1 cellular context compared by ENCODE assay signal in the genomic region with DNA sequence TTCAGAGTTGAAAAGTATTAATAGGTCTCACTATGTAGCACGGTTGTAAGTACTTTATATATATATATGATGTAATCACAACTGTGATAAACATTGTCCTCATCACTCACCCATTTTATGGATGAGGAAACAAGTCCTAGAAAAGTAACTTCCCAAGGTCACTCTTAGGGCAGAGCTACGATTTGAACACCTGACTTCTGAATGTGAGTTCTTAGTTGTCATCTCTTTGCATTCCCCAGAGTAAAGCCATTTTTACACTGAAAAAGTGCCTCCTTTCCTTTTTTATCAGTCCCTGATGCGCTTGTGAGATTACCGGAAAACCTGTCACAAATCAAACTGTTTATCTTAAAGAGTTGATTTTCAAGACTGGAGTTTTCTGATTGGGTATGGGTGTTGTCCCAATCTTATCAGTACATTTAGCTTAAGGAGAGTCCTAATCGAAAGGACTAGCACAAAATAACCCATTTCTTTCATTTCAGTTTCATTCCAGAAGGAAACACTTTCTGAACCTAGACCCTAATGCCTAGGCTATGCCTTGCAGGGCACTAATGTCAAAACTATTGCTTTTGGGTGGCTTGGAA.
TF ChIP-seq lines count a peak whose summit lies in the region.

No MANE protein-coding gene starts in this region.

TF ChIP-seq in K562, 482 proteins besides CTCF, POLR2A, EP300 and RAD21 (continued from another document and continues in another):
- TF ChIP-seq, protein P1, sequence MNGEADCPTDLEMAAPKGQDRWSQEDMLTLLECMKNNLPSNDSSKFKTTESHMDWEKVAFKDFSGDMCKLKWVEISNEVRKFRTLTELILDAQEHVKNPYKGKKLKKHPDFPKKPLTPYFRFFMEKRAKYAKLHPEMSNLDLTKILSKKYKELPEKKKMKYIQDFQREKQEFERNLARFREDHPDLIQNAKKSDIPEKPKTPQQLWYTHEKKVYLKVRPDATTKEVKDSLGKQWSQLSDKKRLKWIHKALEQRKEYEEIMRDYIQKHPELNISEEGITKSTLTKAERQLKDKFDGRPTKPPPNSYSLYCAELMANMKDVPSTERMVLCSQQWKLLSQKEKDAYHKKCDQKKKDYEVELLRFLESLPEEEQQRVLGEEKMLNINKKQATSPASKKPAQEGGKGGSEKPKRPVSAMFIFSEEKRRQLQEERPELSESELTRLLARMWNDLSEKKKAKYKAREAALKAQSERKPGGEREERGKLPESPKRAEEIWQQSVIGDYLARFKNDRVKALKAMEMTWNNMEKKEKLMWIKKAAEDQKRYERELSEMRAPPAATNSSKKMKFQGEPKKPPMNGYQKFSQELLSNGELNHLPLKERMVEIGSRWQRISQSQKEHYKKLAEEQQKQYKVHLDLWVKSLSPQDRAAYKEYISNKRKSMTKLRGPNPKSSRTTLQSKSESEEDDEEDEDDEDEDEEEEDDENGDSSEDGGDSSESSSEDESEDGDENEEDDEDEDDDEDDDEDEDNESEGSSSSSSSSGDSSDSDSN (IDR thresholded peaks at IDR 0.05; ENCODE audit: borderline replicate concordance in 1 of 2, low read depth in 2 of 2, low read length in 2 of 2): no peak
- TF ChIP-seq MEF2D (tag; conservative IDR thresholded peaks at IDR 0.05; ENCODE audit: low read depth) (no peak), BACH1 (tag; IDR thresholded peaks at IDR 0.05) (no peak), CBX8 (IDR thresholded peaks at IDR 0.05; ENCODE audit: borderline replicate concordance, extremely low read depth, low read depth, low read length, poor library complexity, severe bottlenecking) (no peak), ZNF408 (CRISPR knock-in tag; IDR thresholded peaks at IDR 0.05; ENCODE audit: low read depth) (no peak), POLR2AphosphoS5 (IDR thresholded peaks at IDR 0.05; ENCODE audit: control insufficient read depth, insufficient read depth, low read depth, low read length) (no peak), ZNF785 (CRISPR knock-in tag; IDR thresholded peaks at IDR 0.05) (no peak), MYBL2 (IDR thresholded peaks at IDR 0.05; ENCODE audit: low read depth) (no peak), MYBL2 (CRISPR knock-in tag; IDR thresholded peaks at IDR 0.05; ENCODE audit: borderline replicate concordance) (no peak), ZNF589 (CRISPR knock-in tag; IDR thresholded peaks at IDR 0.05; ENCODE audit: low read depth) (no peak), FIP1L1 (IDR thresholded peaks at IDR 0.05; ENCODE audit: low read depth, low read length, poor library complexity, severe bottlenecking) (no peak), SPI1 (IDR thresholded peaks at IDR 0.05; ENCODE audit: borderline replicate concordance, low read depth, low read length) (no peak), RBM25 (IDR thresholded peaks at IDR 0.05; ENCODE audit: low read depth, low read length, severe bottlenecking) (peak; percentile 58), CREBBP (IDR thresholded peaks at IDR 0.05; ENCODE audit: low read depth, low read length) (no peak), MECOM (CRISPR knock-in tag; IDR thresholded peaks at IDR 0.05) (no peak), ZNF146 (CRISPR knock-in tag; IDR thresholded peaks at IDR 0.05; ENCODE audit: unreplicated experiment) (no peak), GABPA (tag; conservative IDR thresholded peaks at IDR 0.05; ENCODE audit: low read depth) (no peak), CHD2 (IDR thresholded peaks at IDR 0.05; ENCODE audit: low read depth, low read length) (no peak), RFX1 (IDR thresholded peaks at IDR 0.05) (no peak), GATAD2B (IDR thresholded peaks at IDR 0.05; ENCODE audit: borderline replicate concordance) (no peak), HNRNPK (IDR thresholded peaks at IDR 0.05; ENCODE audit: low read depth, low read length, poor library complexity, severe bottlenecking) (no peak), ZNF133 (CRISPR knock-in tag; IDR thresholded peaks at IDR 0.05) (no peak), GABPB1 (CRISPR knock-in tag; IDR thresholded peaks at IDR 0.05) (no peak; the same call in 1 of the 2 replicates), MIER1 (IDR thresholded peaks at IDR 0.05; ENCODE audit: low read depth) (no peak)
- TF ChIP-seq, protein P2, sequence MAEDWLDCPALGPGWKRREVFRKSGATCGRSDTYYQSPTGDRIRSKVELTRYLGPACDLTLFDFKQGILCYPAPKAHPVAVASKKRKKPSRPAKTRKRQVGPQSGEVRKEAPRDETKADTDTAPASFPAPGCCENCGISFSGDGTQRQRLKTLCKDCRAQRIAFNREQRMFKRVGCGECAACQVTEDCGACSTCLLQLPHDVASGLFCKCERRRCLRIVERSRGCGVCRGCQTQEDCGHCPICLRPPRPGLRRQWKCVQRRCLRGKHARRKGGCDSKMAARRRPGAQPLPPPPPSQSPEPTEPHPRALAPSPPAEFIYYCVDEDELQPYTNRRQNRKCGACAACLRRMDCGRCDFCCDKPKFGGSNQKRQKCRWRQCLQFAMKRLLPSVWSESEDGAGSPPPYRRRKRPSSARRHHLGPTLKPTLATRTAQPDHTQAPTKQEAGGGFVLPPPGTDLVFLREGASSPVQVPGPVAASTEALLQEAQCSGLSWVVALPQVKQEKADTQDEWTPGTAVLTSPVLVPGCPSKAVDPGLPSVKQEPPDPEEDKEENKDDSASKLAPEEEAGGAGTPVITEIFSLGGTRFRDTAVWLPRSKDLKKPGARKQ (CRISPR knock-in tag; IDR thresholded peaks at IDR 0.05): no peak
- TF ChIP-seq, protein P3, sequence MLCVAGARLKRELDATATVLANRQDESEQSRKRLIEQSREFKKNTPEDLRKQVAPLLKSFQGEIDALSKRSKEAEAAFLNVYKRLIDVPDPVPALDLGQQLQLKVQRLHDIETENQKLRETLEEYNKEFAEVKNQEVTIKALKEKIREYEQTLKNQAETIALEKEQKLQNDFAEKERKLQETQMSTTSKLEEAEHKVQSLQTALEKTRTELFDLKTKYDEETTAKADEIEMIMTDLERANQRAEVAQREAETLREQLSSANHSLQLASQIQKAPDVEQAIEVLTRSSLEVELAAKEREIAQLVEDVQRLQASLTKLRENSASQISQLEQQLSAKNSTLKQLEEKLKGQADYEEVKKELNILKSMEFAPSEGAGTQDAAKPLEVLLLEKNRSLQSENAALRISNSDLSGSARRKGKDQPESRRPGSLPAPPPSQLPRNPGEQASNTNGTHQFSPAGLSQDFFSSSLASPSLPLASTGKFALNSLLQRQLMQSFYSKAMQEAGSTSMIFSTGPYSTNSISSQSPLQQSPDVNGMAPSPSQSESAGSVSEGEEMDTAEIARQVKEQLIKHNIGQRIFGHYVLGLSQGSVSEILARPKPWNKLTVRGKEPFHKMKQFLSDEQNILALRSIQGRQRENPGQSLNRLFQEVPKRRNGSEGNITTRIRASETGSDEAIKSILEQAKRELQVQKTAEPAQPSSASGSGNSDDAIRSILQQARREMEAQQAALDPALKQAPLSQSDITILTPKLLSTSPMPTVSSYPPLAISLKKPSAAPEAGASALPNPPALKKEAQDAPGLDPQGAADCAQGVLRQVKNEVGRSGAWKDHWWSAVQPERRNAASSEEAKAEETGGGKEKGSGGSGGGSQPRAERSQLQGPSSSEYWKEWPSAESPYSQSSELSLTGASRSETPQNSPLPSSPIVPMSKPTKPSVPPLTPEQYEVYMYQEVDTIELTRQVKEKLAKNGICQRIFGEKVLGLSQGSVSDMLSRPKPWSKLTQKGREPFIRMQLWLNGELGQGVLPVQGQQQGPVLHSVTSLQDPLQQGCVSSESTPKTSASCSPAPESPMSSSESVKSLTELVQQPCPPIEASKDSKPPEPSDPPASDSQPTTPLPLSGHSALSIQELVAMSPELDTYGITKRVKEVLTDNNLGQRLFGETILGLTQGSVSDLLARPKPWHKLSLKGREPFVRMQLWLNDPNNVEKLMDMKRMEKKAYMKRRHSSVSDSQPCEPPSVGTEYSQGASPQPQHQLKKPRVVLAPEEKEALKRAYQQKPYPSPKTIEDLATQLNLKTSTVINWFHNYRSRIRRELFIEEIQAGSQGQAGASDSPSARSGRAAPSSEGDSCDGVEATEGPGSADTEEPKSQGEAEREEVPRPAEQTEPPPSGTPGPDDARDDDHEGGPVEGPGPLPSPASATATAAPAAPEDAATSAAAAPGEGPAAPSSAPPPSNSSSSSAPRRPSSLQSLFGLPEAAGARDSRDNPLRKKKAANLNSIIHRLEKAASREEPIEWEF (CRISPR knock-in tag; IDR thresholded peaks at IDR 0.05): no peak
- TF ChIP-seq, protein P4, sequence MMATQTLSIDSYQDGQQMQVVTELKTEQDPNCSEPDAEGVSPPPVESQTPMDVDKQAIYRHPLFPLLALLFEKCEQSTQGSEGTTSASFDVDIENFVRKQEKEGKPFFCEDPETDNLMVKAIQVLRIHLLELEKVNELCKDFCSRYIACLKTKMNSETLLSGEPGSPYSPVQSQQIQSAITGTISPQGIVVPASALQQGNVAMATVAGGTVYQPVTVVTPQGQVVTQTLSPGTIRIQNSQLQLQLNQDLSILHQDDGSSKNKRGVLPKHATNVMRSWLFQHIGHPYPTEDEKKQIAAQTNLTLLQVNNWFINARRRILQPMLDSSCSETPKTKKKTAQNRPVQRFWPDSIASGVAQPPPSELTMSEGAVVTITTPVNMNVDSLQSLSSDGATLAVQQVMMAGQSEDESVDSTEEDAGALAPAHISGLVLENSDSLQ (IDR thresholded peaks at IDR 0.05): peak; percentile 36; the same call in 1 of the 2 replicates
- TF ChIP-seq, protein P5, sequence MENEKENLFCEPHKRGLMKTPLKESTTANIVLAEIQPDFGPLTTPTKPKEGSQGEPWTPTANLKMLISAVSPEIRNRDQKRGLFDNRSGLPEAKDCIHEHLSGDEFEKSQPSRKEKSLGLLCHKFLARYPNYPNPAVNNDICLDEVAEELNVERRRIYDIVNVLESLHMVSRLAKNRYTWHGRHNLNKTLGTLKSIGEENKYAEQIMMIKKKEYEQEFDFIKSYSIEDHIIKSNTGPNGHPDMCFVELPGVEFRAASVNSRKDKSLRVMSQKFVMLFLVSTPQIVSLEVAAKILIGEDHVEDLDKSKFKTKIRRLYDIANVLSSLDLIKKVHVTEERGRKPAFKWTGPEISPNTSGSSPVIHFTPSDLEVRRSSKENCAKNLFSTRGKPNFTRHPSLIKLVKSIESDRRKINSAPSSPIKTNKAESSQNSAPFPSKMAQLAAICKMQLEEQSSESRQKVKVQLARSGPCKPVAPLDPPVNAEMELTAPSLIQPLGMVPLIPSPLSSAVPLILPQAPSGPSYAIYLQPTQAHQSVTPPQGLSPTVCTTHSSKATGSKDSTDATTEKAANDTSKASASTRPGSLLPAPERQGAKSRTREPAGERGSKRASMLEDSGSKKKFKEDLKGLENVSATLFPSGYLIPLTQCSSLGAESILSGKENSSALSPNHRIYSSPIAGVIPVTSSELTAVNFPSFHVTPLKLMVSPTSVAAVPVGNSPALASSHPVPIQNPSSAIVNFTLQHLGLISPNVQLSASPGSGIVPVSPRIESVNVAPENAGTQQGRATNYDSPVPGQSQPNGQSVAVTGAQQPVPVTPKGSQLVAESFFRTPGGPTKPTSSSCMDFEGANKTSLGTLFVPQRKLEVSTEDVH (IDR thresholded peaks at IDR 0.05; ENCODE audit: low read depth, partially characterized antibody): peak; percentile 19
- TF ChIP-seq, protein P6, sequence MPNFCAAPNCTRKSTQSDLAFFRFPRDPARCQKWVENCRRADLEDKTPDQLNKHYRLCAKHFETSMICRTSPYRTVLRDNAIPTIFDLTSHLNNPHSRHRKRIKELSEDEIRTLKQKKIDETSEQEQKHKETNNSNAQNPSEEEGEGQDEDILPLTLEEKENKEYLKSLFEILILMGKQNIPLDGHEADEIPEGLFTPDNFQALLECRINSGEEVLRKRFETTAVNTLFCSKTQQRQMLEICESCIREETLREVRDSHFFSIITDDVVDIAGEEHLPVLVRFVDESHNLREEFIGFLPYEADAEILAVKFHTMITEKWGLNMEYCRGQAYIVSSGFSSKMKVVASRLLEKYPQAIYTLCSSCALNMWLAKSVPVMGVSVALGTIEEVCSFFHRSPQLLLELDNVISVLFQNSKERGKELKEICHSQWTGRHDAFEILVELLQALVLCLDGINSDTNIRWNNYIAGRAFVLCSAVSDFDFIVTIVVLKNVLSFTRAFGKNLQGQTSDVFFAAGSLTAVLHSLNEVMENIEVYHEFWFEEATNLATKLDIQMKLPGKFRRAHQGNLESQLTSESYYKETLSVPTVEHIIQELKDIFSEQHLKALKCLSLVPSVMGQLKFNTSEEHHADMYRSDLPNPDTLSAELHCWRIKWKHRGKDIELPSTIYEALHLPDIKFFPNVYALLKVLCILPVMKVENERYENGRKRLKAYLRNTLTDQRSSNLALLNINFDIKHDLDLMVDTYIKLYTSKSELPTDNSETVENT (CRISPR knock-in tag; IDR thresholded peaks at IDR 0.05): no peak
- TF ChIP-seq, protein P7, sequence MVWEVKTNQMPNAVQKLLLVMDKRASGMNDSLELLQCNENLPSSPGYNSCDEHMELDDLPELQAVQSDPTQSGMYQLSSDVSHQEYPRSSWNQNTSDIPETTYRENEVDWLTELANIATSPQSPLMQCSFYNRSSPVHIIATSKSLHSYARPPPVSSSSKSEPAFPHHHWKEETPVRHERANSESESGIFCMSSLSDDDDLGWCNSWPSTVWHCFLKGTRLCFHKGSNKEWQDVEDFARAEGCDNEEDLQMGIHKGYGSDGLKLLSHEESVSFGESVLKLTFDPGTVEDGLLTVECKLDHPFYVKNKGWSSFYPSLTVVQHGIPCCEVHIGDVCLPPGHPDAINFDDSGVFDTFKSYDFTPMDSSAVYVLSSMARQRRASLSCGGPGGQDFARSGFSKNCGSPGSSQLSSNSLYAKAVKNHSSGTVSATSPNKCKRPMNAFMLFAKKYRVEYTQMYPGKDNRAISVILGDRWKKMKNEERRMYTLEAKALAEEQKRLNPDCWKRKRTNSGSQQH (CRISPR knock-in tag; IDR thresholded peaks at IDR 0.05): no peak
- TF ChIP-seq, protein P8, sequence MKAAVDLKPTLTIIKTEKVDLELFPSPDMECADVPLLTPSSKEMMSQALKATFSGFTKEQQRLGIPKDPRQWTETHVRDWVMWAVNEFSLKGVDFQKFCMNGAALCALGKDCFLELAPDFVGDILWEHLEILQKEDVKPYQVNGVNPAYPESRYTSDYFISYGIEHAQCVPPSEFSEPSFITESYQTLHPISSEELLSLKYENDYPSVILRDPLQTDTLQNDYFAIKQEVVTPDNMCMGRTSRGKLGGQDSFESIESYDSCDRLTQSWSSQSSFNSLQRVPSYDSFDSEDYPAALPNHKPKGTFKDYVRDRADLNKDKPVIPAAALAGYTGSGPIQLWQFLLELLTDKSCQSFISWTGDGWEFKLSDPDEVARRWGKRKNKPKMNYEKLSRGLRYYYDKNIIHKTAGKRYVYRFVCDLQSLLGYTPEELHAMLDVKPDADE (conservative IDR thresholded peaks at IDR 0.05; ENCODE audit: control insufficient read depth, low read depth, low read length): no peak
- TF ChIP-seq, protein P9, sequence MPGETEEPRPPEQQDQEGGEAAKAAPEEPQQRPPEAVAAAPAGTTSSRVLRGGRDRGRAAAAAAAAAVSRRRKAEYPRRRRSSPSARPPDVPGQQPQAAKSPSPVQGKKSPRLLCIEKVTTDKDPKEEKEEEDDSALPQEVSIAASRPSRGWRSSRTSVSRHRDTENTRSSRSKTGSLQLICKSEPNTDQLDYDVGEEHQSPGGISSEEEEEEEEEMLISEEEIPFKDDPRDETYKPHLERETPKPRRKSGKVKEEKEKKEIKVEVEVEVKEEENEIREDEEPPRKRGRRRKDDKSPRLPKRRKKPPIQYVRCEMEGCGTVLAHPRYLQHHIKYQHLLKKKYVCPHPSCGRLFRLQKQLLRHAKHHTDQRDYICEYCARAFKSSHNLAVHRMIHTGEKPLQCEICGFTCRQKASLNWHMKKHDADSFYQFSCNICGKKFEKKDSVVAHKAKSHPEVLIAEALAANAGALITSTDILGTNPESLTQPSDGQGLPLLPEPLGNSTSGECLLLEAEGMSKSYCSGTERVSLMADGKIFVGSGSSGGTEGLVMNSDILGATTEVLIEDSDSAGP (CRISPR knock-in tag; IDR thresholded peaks at IDR 0.05): no peak
